ENCODE assay signal across 25 cellular contexts in the genomic region with DNA sequence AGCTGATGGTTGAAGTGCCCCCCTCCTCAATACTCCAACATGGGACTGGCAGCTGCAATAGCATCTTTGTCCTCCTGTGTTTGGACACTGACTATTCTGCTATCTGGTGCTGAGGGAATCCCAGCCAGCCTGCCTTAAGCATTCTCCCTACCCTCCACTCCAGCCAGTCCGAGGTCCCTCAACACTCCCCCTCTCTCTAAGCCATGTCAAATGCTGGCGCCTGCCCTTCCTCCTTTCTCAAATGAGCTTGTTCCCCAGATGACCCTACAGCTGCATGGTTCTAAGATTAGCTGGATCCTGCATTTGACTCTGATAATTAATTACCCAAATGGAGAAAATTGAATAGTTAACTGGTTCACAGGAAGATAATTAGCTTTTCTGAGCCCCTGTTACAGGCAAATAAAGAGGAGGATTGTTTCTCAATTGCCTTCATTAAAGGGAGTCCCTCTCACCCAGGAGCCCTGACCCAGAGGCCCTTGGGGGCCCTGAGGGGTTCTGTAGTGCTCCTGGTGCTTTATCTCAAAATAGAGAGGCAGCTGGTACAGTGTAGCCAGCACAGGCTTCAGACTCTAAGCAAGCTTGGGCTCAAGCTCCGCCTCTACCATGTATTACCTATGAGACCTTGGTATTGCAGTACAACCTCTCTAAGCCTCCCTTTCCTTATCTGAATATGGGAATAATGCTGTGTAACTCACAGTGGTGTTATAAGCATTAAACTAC. TPM values are rescaled to one million over a fixed set of nuclear protein-coding genes. Genes with fewer than 3 reads are reported as not detected.
DNase-seq lines count a peak whose midpoint lies in the region; ATAC-seq and TF ChIP-seq lines count a peak whose summit lies in the region.
"Had no signal": no experiment of that assay in that cellular context is flagged by ENCODE, and none has a peak within 500 bp of the region (broad histone marks: within the 10 kb centered on the region; RNA-seq: fewer than 3 reads in every experiment).

No MANE protein-coding gene starts in this region.

- peak overlapping the region; percentile 22 for H3K4me2 ChIP-seq in neural progenitor cell

- H3F3A ChIP-seq in neural progenitor cell (ENCODE audit: low read depth) = no peaks in the 10 kb centered on the region

- no peaks in the 10 kb centered on the region for H3K4me1 ChIP-seq in neural progenitor cell
- H3K4me1 ChIP-seq: SJCRH30 had no signal

- H3K4me1 Mint-ChIP-seq in neural progenitor cell = peaks cover 25% of the 10 kb centered on the region

- ATAC-seq in HG03139 (IDR thresholded peaks at IDR 0.05; ENCODE audit: unreplicated experiment) = no peak
- ATAC-seq: GM12878, PC-3 had no signal

- DNase-seq in NCI-H748 (lab: John Stamatoyannopoulos, UW; ENCODE audit: unreplicated experiment) (peak; percentile 79), NCI-H748 treated with DMSO at 0.1 percent for 48 hours (lab: John Stamatoyannopoulos, UW) (no peak), NCI-H1105 (lab: John Stamatoyannopoulos, UW) (peak; percentile 79), NCI-H69 (lab: John Stamatoyannopoulos, UW) (peak; percentile 73), neural progenitor cell (ENCODE audit: low spot score) (no peak), NCI-H226 (no peak), iPS-NIHi11 (ENCODE audit: low spot score) (no peak)
- DNase-seq: AML-193, DND-41, GDM1, GM23248, HCEC 1CT, IMR-90, Kasumi-1, MM.1S, NCI-H1694, NCI-H2171, NCI-H524 treated with DMSO at 0.1 percent for 48 hours, PC-3, SJCRH30, SW 1271 had no signal

- no peak overlapping the region for H3K27ac ChIP-seq in neural progenitor cell
- H3K27ac ChIP-seq: GM23248, RWPE1, SJCRH30 had no signal

- H3K27me3 Mint-ChIP-seq in neural progenitor cell (ENCODE audit: insufficient read depth, low read depth) = peaks cover 11% of the 10 kb centered on the region

- no peak for TF ChIP-seq CTCF in neural progenitor cell (IDR thresholded peaks at IDR 0.05)

- no peaks in the 10 kb centered on the region for H3K9me3 ChIP-seq in neural progenitor cell (ENCODE audit: low read depth)
- H3K9me3 ChIP-seq: SJCRH30 had no signal

- H3K36me3 Mint-ChIP-seq in neural progenitor cell = no peaks in the 10 kb centered on the region

- H3K9ac ChIP-seq in neural progenitor cell = no peak overlapping the region
- H3K9ac ChIP-seq: GM23248 had no signal

- no peaks in the 10 kb centered on the region for H3K9me3 Mint-ChIP-seq in neural progenitor cell
- H3K9me3 Mint-ChIP-seq: T-helper 2 cell treated with Interferon-gamma antibody and Interleukin-4, amounts not matched to agents 5 μg/mL and 100 μg/mL, for 36 hours had no signal

- no peak overlapping the region for H3K27ac Mint-ChIP-seq in neural progenitor cell
- H3K27ac Mint-ChIP-seq: T-helper 2 cell treated with Interferon-gamma antibody and Interleukin-4, amounts not matched to agents 5 μg/mL and 100 μg/mL, for 36 hours had no signal

- no peak overlapping the region for H2AFZ ChIP-seq in neural progenitor cell (replicated peaks)
- H2AFZ ChIP-seq: GM23248 had no signal

- H3K4me3 ChIP-seq in neural progenitor cell = no peak overlapping the region
- H3K4me3 ChIP-seq: GM12878, GM23248, SJCRH30 had no signal

- H3K4me3 Mint-ChIP-seq in neural progenitor cell = no peak overlapping the region
- H3K4me3 Mint-ChIP-seq: T-helper 2 cell treated with Interferon-gamma antibody and Interleukin-4, amounts not matched to agents 5 μg/mL and 100 μg/mL, for 36 hours had no signal

- no peaks in the 10 kb centered on the region for H3K79me2 ChIP-seq in neural progenitor cell (ENCODE audit: low read depth)

- H3K27me3 ChIP-seq in neural progenitor cell = no peaks in the 10 kb centered on the region
- H3K27me3 ChIP-seq: SJCRH30 had no signal

- H3K36me3 ChIP-seq in neural progenitor cell = no peaks in the 10 kb centered on the region
- H3K36me3 ChIP-seq: SJCRH30 had no signal

- no peaks in the 10 kb centered on the region for H4K20me1 ChIP-seq in neural progenitor cell (ENCODE audit: low read depth)

RNA-seq across cellular contexts. Expression of gene CHD6, which starts 37.9 kb away (rescaled TPM):
- 76.1 TPM in 2 replicates for total RNA-seq in neural progenitor cell (ENCODE audit: low replicate concordance)

Comparison
In these comparisons a context has a peak if more than half of its experiments do, and no peak if none do; other contexts are left out.
1. DNase-seq: peak in NCI-H748 (single experiment), NCI-H1105 (single experiment) and NCI-H69 (single experiment); none in NCI-H748 treated with DMSO at 0.1 percent for 48 hours (single experiment), neural progenitor cell (single experiment), NCI-H226 (single experiment) and iPS-NIHi11 (single experiment).